In genomic region chr13:20127563-20128458, GRCh38 we compare ENCODE assay signal across 8 cellular contexts. TPM values are rescaled to one million over a fixed set of nuclear protein-coding genes. Genes with fewer than 3 reads are reported as not detected.
DNase-seq lines count a peak whose midpoint lies in the region; ATAC-seq and TF ChIP-seq lines count a peak whose summit lies in the region.

No MANE protein-coding gene starts in this region.

- peak overlapping the region in 1 of 2 donors; percentile 74 for H3K4me3 Mint-ChIP-seq in CD14-positive monocyte

- H3K9me3 ChIP-seq in HUES64 (ENCODE audit: insufficient read depth, low read depth, low read length) (no peaks in the 10 kb centered on the region), WERI-Rb-1 (ENCODE audit: severe bottlenecking) (no peaks in the 10 kb centered on the region)

- H3K9ac ChIP-seq in HUES64 (ENCODE audit: low read depth, low read length) = peak overlapping the region; percentile 65

- intact Hi-C loops in CD14-positive monocyte (cut with micrococcal nuclease) = loop anchor here (5.0 to 10.0 kb wide), 4 partner anchors 34 to 53 kb away; partner anchors contain the start of gene GJA3 (in 1 of the 2)

- peak; percentile 84 for DNase-seq in CD14-positive monocyte (ENCODE audit: low spot score)
- peak; percentile 83 for DNase-seq in WERI-Rb-1
- DNase-seq in dermis blood vessel endothelial cell = peak; percentile 48
- peak; percentile 85 for DNase-seq in left kidney (ENCODE audit: low read depth, low spot score)
- DNase-seq in stimulated activated CD4-positive, alpha-beta T cell treated with anti-CD3 and anti-CD28 coated beads, Interleukin-1b, Interleukin-23, amount 100 ng/mL, for 48 hours = peak; percentile 10
- DNase-seq in HPDE6-E6E7 (ENCODE audit: extremely low spot score) = no peak

- peak; percentile 67 for ATAC-seq in GM19397 (IDR thresholded peaks at IDR 0.05; ENCODE audit: unreplicated experiment)

- H3K27me3 ChIP-seq in HUES64 (ENCODE audit: insufficient read depth, low read length) (peaks cover 56% of the 10 kb centered on the region), WERI-Rb-1 (ENCODE audit: insufficient read depth, low read depth, severe bottlenecking) (peaks cover 37% of the 10 kb centered on the region)

- H3K27ac Mint-ChIP-seq in CD14-positive monocyte = peak overlapping the region in 6 of 7 donors; percentile 72 to 94 (median 88)

- H3K4me3 ChIP-seq in HUES64 (ENCODE audit: low read length) (peak overlapping the region; percentile 70), WERI-Rb-1 (ENCODE audit: low read depth, low read length) (peak overlapping the region; percentile 73)

- H3K27me3 Mint-ChIP-seq in CD14-positive monocyte (ENCODE audit: low read depth in 3 of 3) = peaks cover 10 to 19% (median 10%) of the 10 kb centered on the region in 3 donors

- H3K4me1 Mint-ChIP-seq in CD14-positive monocyte = peaks cover 21% of the 10 kb centered on the region

- no peaks in the 10 kb centered on the region for H3K4me1 ChIP-seq in HUES64 (ENCODE audit: insufficient read depth, low read length)

- TF ChIP-seq CTCF in CD14-positive monocyte (IDR thresholded peaks at IDR 0.05) = peak; percentile 55
- peak; percentile 87 for TF ChIP-seq CTCF in WERI-Rb-1 (IDR thresholded peaks at IDR 0.05; ENCODE audit: low read depth, low read length)

- H3K27ac ChIP-seq in HUES64 (ENCODE audit: low read depth, low read length) (no peak overlapping the region), WERI-Rb-1 (no peak overlapping the region; the same call in 1 of the 2 replicates)

- WGBS in HUES64 = 2% methylated on average over 82 of the region's 82 CpGs

- H3K36me3 Mint-ChIP-seq in CD14-positive monocyte = no peaks in the 10 kb centered on the region

- H3K36me3 ChIP-seq in HUES64 (ENCODE audit: insufficient read depth, low read length) (no peaks in the 10 kb centered on the region), WERI-Rb-1 (no peaks in the 10 kb centered on the region)

- H3K9me3 Mint-ChIP-seq in CD14-positive monocyte = peaks cover 0 to 7% (median 0%) of the 10 kb centered on the region in 7 donors

RNA-seq across cellular contexts. Expression of gene GJA3, which starts 33.0 kb away (rescaled TPM):
- not detected for polyA plus RNA-seq in CD14-positive monocyte
- 0.10 TPM for polyA plus RNA-seq in HUES64 (2013, experiment 1 of 2)
- polyA plus RNA-seq in HUES64 (2013, experiment 2 of 2) = 0.19 TPM
- under 0.01 TPM in 1 of 2 replicates, not detected in the other for total RNA-seq in dermis blood vessel endothelial cell
